In genomic region chr3:54046677-54047214, GRCh38 we compare ENCODE assay signal across 17 cellular contexts.
DNase-seq lines count a peak whose midpoint lies in the region; ATAC-seq, FAIRE-seq and TF ChIP-seq lines count a peak whose summit lies in the region.
"Had no signal": no experiment of that assay in that cellular context is flagged by ENCODE, and none has a peak within 500 bp of the region (broad histone marks: within the 10 kb centered on the region; RNA-seq: fewer than 3 reads in every experiment).

No MANE protein-coding gene starts in this region.

- H2AFZ ChIP-seq in keratinocyte (ENCODE audit: control insufficient read depth, low read length), result no peak overlapping the region

- DNase-seq in left cardiac atrium (peak; percentile 31), cardiac septum (ENCODE audit: low spot score) (no peak), adrenal gland (peak; percentile 22 to 67 (median 57)), keratinocyte (ENCODE audit: low read depth, low spot score) (peak; percentile 71), MV-4-11 (lab: John Stamatoyannopoulos, UW) (no peak), T-helper 17 cell (no peak), HuH-7 (ENCODE audit: low spot score) (no peak)
- DNase-seq: activated CD4-positive, alpha-beta T cell treated with anti-CD3 and anti-CD28 coated beads for 48 hours; activated T-cell treated with anti-CD3 and anti-CD28 coated beads, Interleukin-2, amount 50 U/mL, for 48 hours; effector CD4-positive, alpha-beta T cell; NCI-H2227 treated with DMSO at 0.1 percent for 48 hours; spleen; T-helper 2 cell; tibial artery had no signal

- H3K9me3 ChIP-seq in adrenal gland (replicated peaks in 1 of 3), result no peaks in the 10 kb centered on the region
- H3K9me3 ChIP-seq in keratinocyte (ENCODE audit: control insufficient read depth, low read depth, low read length), result no peaks in the 10 kb centered on the region
- no peaks in the 10 kb centered on the region for H3K9me3 ChIP-seq in T-helper 17 cell (ENCODE audit: control insufficient read depth, low read length, poor library complexity, severe bottlenecking)
- H3K9me3 ChIP-seq: heart left ventricle, spleen, tibial artery had no signal

- FAIRE-seq in keratinocyte (lab: Jason Lieb, UNC), result no peak
- FAIRE-seq: GM19239 had no signal

- dilution Hi-C loops in keratinocyte (cut with MboI; ENCODE audit: extremely low pct_ligation_motif_present, low sequenced_read_pairs), result no loop called here

- no peak overlapping the region for H3K27ac Mint-ChIP-seq in T-helper 17 cell

- TF ChIP-seq POLR2A in adrenal gland (IDR thresholded peaks at IDR 0.05), result no peak

- no peak overlapping the region for H3K9ac ChIP-seq in keratinocyte (ENCODE audit: control insufficient read depth, extremely low read depth, insufficient read depth, low read length)

- H3K27me3 ChIP-seq in adrenal gland (no peaks in the 10 kb centered on the region), keratinocyte (ENCODE audit: control insufficient read depth, extremely low read depth, insufficient read depth, low read length) (no peaks in the 10 kb centered on the region)
- H3K27me3 ChIP-seq: heart left ventricle, spleen, tibial artery had no signal

- peaks cover 14% of the 10 kb centered on the region for H3K27me3 Mint-ChIP-seq in T-helper 17 cell

- no peaks in the 10 kb centered on the region for H3K4me1 Mint-ChIP-seq in T-helper 17 cell

- H3K79me2 ChIP-seq in keratinocyte (ENCODE audit: control insufficient read depth, insufficient read depth, low read length), result no peaks in the 10 kb centered on the region

- no peaks in the 10 kb centered on the region for H3K9me1 ChIP-seq in keratinocyte (ENCODE audit: control insufficient read depth, extremely low read depth, insufficient read depth, low read length)

- intact Hi-C loops in left cardiac atrium (cut with DNase I) (no loop called here), cardiac septum (cut with DNase I) (no loop called here), adrenal gland (cut with DNase I) (no loop called here)

- H4K20me1 ChIP-seq in keratinocyte (ENCODE audit: control insufficient read depth, extremely low read depth, insufficient read depth, low read length), result no peaks in the 10 kb centered on the region

- H3K4me1 ChIP-seq in adrenal gland (replicated peaks in 1 of 2), result peaks cover 0 to 3% of the 10 kb centered on the region in 2 donors
- H3K4me1 ChIP-seq in keratinocyte (ENCODE audit: control insufficient read depth, extremely low read depth, insufficient read depth, low read length), result peaks cover 15% of the 10 kb centered on the region
- H3K4me1 ChIP-seq: spleen, tibial artery had no signal

- H3K27ac ChIP-seq in adrenal gland (no peak overlapping the region), keratinocyte (ENCODE audit: control insufficient read depth, insufficient read depth, low read length) (no peak overlapping the region)
- H3K27ac ChIP-seq: spleen, tibial artery had no signal

- TF ChIP-seq CTCF in adrenal gland (IDR thresholded peaks at IDR 0.05), result no peak
- TF ChIP-seq CTCF in keratinocyte (optimal IDR thresholded peaks at IDR 0.05 in 1 of 3, IDR thresholded peaks at IDR 0.05 in 1 of 3, conservative IDR thresholded peaks at IDR 0.05 in 1 of 3; ENCODE audit: extremely low read depth in 1 of 3, insufficient read depth in 2 of 3, low read length in 3 of 3), result no peak

- ATAC-seq in left cardiac atrium (peak in 1 of 2 donors; percentile 83), T-helper 17 cell (no peak), GM18867 (IDR thresholded peaks at IDR 0.05; ENCODE audit: unreplicated experiment) (no peak)

- H3K4me3 Mint-ChIP-seq in T-helper 17 cell, result no peak overlapping the region

- H3K36me3 ChIP-seq in adrenal gland (replicated peaks in 1 of 2) (no peaks in the 10 kb centered on the region), keratinocyte (ENCODE audit: control insufficient read depth in 2 of 2, extremely low read depth in 1 of 2, insufficient read depth in 2 of 2, low read length in 2 of 2) (no peaks in the 10 kb centered on the region)
- H3K36me3 ChIP-seq: heart left ventricle, spleen, tibial artery had no signal

- H3K4me3 ChIP-seq in adrenal gland (no peak overlapping the region), keratinocyte (ENCODE audit: control insufficient read depth in 2 of 3, extremely low read depth in 1 of 3, insufficient read depth in 2 of 3, low read depth in 1 of 3, low read length in 3 of 3) (no peak overlapping the region)
- H3K4me3 ChIP-seq: heart left ventricle, spleen, tibial artery had no signal

- H3K36me3 Mint-ChIP-seq in T-helper 17 cell (ENCODE audit: low read depth), result no peaks in the 10 kb centered on the region

- no peak overlapping the region for H3K4me2 ChIP-seq in keratinocyte (ENCODE audit: control insufficient read depth, extremely low read depth, insufficient read depth, low read depth, low read length)

Comparison
In these comparisons a context has a peak if more than half of its experiments do, and no peak if none do; other contexts are left out.
1. DNase-seq: peak in left cardiac atrium (single experiment), adrenal gland (7 of 7) and keratinocyte (single experiment); none in cardiac septum (single experiment), MV-4-11 (single experiment), T-helper 17 cell (0 of 3) and HuH-7 (single experiment).